9 cellular contexts compared by ENCODE assay signal in genomic region chr2:65056990-65057375, GRCh38. TPM values are rescaled to one million over a fixed set of nuclear protein-coding genes. Genes with fewer than 3 reads are reported as not detected.
DNase-seq lines count a peak whose midpoint lies in the region; FAIRE-seq and TF ChIP-seq lines count a peak whose summit lies in the region.
"Had no signal": no experiment of that assay in that cellular context is flagged by ENCODE, and none has a peak within 500 bp of the region (broad histone marks: within the 10 kb centered on the region; RNA-seq: fewer than 3 reads in every experiment).

No MANE protein-coding gene starts in this region.

- no peak for DNase-seq in activated naive CD4-positive, alpha-beta T cell treated with anti-CD3 and anti-CD28 coated beads for 36 hours
- no peak for DNase-seq in activated naive CD4-positive, alpha-beta T cell (lab: John Stamatoyannopoulos, UW)
- DNase-seq in astrocyte (ENCODE audit: low read depth), result no peak
- DNase-seq in lower leg skin (ENCODE audit: low spot score in 2 of 2), result no peak
- no peak for DNase-seq in tibial nerve (ENCODE audit: low spot score in 2 of 2)
- DNase-seq in GM19238 (ENCODE audit: insufficient read length, low spot score), result no peak
- no peak for DNase-seq in effector CD4-positive, alpha-beta T cell
- no peak for DNase-seq in H4 (ENCODE audit: low spot score)

- H4K20me1 ChIP-seq in astrocyte (ENCODE audit: insufficient read depth, low read length), result peaks cover 40% of the 10 kb centered on the region

- no peak for FAIRE-seq in astrocyte (lab: Jason Lieb, UNC)
- FAIRE-seq: G401.6 had no signal

- TF ChIP-seq CTCF in astrocyte (IDR thresholded peaks at IDR 0.05; ENCODE audit: insufficient read depth, low read depth, low read length), result no peak
- TF ChIP-seq CTCF in lower leg skin (IDR thresholded peaks at IDR 0.05), result no peak
- TF ChIP-seq CTCF in tibial nerve (IDR thresholded peaks at IDR 0.05), result no peak

- H3K79me2 ChIP-seq in astrocyte (ENCODE audit: insufficient read depth, low read length), result peaks cover 30% of the 10 kb centered on the region

- H3K4me3 ChIP-seq in astrocyte (ENCODE audit: insufficient read depth, low read depth, low read length), result peak overlapping the region; percentile 79
- H3K4me3 ChIP-seq in lower leg skin (ENCODE audit: low read depth, poor library complexity, severe bottlenecking), result peak overlapping the region; percentile 92
- H3K4me3 ChIP-seq in tibial nerve, result peak overlapping the region; percentile 76 to 91 (median 80)

- TF ChIP-seq POLR2A in lower leg skin (IDR thresholded peaks at IDR 0.05), result no peak
- no peak for TF ChIP-seq POLR2A in tibial nerve (IDR thresholded peaks at IDR 0.05)

- intact Hi-C loops in activated naive CD4-positive, alpha-beta T cell treated with anti-CD3 and anti-CD28 coated beads for 36 hours (cut with micrococcal nuclease), result loop anchor here (1.0 to 2.0 kb wide), 12 partner anchors 68 to 1468 kb away; partner anchors contain the start of genes ACTR2, AFTPH, MDH1 and RAB1A
- intact Hi-C loops in lower leg skin (cut with DNase I; ENCODE audit: low total_unique reads), result no loop called here

- H3K9me3 Mint-ChIP-seq in activated naive CD4-positive, alpha-beta T cell treated with anti-CD3 and anti-CD28 coated beads for 36 hours, result no peaks in the 10 kb centered on the region
- H3K9me3 Mint-ChIP-seq in astrocyte (ENCODE audit: unreplicated experiment), result peaks cover 4% of the 10 kb centered on the region

- H3K36me3 ChIP-seq in astrocyte (ENCODE audit: insufficient read depth, low read length) (no peaks in the 10 kb centered on the region), tibial nerve (no peaks in the 10 kb centered on the region)

- no peaks in the 10 kb centered on the region for H3K36me3 Mint-ChIP-seq in activated naive CD4-positive, alpha-beta T cell treated with anti-CD3 and anti-CD28 coated beads for 36 hours (ENCODE audit: low read depth)
- H3K36me3 Mint-ChIP-seq in astrocyte (ENCODE audit: low read depth, unreplicated experiment), result peaks cover 2% of the 10 kb centered on the region

- H3K9ac ChIP-seq in astrocyte (ENCODE audit: low read length), result peak overlapping the region; percentile 80

- no peaks in the 10 kb centered on the region for H3K27me3 Mint-ChIP-seq in activated naive CD4-positive, alpha-beta T cell treated with anti-CD3 and anti-CD28 coated beads for 36 hours (ENCODE audit: low read depth)
- H3K27me3 Mint-ChIP-seq in astrocyte (ENCODE audit: low read depth, unreplicated experiment), result peaks cover 7% of the 10 kb centered on the region

- CTCF ChIA-PET in activated naive CD4-positive, alpha-beta T cell treated with anti-CD3 and anti-CD28 coated beads for 36 hours (lab: Charles Lee), result interaction anchor here (0.7 to 2.3 kb wide), 9 partner anchors 8 to 497 kb away, joined by 3 to 11 read pairs (median 5); no protein-coding TSS in a partner anchor

- H3K27me3 ChIP-seq in astrocyte (ENCODE audit: insufficient read depth, low read length) (no peaks in the 10 kb centered on the region), tibial nerve (no peaks in the 10 kb centered on the region)

- H2AFZ ChIP-seq in astrocyte (ENCODE audit: low read depth, low read length), result peak overlapping the region; percentile 80

- no peak for TF ChIP-seq EP300 in tibial nerve (IDR thresholded peaks at IDR 0.05)

- H3K27ac ChIP-seq in astrocyte (ENCODE audit: low read depth, low read length) (peak overlapping the region; percentile 62), tibial nerve (peak overlapping the region; percentile 79 to 90 (median 88))

- H3K4me3 Mint-ChIP-seq in activated naive CD4-positive, alpha-beta T cell treated with anti-CD3 and anti-CD28 coated beads for 36 hours, result peak overlapping the region; percentile 93
- H3K4me3 Mint-ChIP-seq in astrocyte (ENCODE audit: unreplicated experiment), result peak overlapping the region; percentile 83

- H3K4me1 ChIP-seq in astrocyte (ENCODE audit: insufficient read depth, low read length) (peaks cover 9% of the 10 kb centered on the region), tibial nerve (peaks cover 0 to 43% (median 15%) of the 10 kb centered on the region in 4 donors)

- peak overlapping the region; percentile 86 for H3K4me2 ChIP-seq in astrocyte (ENCODE audit: low read length)

- H3K9me3 ChIP-seq in astrocyte (ENCODE audit: insufficient read depth, low read depth, low read length), result no peaks in the 10 kb centered on the region
- no peaks in the 10 kb centered on the region for H3K9me3 ChIP-seq in tibial nerve

- peak overlapping the region; percentile 57 for H3K27ac Mint-ChIP-seq in activated naive CD4-positive, alpha-beta T cell treated with anti-CD3 and anti-CD28 coated beads for 36 hours
- peak overlapping the region; percentile 34 for H3K27ac Mint-ChIP-seq in astrocyte (ENCODE audit: unreplicated experiment)

- 0 to 1% methylated on average over 9 of the region's 9 CpGs for WGBS in lower leg skin, 2 donors
- WGBS in tibial nerve, 2 donors, result 1 to 2% methylated on average over 9 of the region's 9 CpGs

- H3K4me1 Mint-ChIP-seq in activated naive CD4-positive, alpha-beta T cell treated with anti-CD3 and anti-CD28 coated beads for 36 hours (ENCODE audit: low read depth), result peaks cover 51% of the 10 kb centered on the region
- peaks cover 8% of the 10 kb centered on the region for H3K4me1 Mint-ChIP-seq in astrocyte (ENCODE audit: low read depth, unreplicated experiment)

RNA-seq across cellular contexts. Expression of gene CEP68, which starts 0.8 kb away (rescaled TPM):
- total RNA-seq in activated naive CD4-positive, alpha-beta T cell treated with anti-CD3 and anti-CD28 coated beads for 36 hours, result 1 to 10 TPM; 6.0 to 7.3 TPM
- total RNA-seq in astrocyte (6.9 and 8.1 TPM in 2 replicates), lower leg skin (10 to 100 TPM; 18.5 to 27.5 (median 25.3) TPM), tibial nerve (10 to 100 TPM; 21.6 to 40.4 (median 25.2) TPM)
- total RNA-seq in H4 (2014; rRNA removed; shearing (Covaris generic)), result 5.4 and 6.1 TPM in 2 replicates
